Comparison of ENCODE assay signal across 18 cellular contexts in the genomic region with DNA sequence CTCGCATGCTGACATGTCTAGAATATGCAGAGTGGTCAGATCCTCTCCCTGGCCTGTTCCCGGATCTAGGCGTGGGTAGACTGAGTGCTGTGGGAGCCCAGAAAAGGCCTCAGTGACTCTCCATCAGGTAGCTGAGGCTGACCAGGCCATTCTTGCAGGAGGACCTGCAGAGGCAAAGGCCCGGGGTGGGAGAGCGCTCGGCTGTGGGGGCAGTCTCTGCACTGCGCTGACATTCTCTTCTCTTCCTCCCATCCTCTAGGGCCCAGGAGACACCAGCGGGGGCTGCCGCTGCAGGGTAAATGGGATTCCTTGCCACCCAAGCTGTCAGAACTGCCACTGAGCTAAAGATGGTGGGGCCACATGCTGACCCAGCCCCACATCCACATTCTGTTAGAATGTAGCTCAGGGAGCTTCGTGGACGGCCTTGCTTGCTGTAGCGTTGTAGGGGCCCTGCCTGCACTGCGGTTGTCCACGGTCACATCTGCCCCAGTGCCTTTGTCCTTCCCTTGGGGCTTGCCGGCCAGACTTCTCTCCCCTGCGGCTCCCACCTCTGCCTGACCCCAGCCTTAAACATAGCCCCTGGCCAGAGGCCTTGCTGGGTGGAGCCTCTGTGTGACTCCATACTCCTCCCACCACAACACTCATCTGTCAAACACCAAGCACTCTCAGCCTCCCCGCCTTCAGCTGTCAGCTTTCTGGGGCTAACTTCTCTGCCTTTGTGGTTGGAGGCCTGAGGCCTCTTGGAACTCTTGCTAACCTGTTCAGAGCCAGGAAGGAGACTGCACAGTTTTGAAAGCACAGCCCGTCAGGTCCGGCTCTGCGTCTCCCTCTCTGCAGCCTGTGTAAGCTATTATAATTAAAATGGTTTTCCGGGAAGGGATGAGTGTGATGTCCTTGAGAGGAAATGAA. TPM values are rescaled to one million over a fixed set of nuclear protein-coding genes. Genes with fewer than 3 reads are reported as not detected.
DNase-seq lines count a peak whose midpoint lies in the region; ATAC-seq, FAIRE-seq and TF ChIP-seq lines count a peak whose summit lies in the region.
"Had no signal": no experiment of that assay in that cellular context is flagged by ENCODE, and none has a peak within 500 bp of the region (broad histone marks: within the 10 kb centered on the region; RNA-seq: fewer than 3 reads in every experiment).

No MANE protein-coding gene starts in this region.

- H3K4me2 ChIP-seq in K562 (ENCODE audit: insufficient read depth, low read length) = no peak overlapping the region

- H3K4me1 ChIP-seq in A673 (ENCODE audit: insufficient read depth, low read length, poor library complexity, severe bottlenecking) (no peaks in the 10 kb centered on the region), K562 (replicated peaks in 1 of 2; ENCODE audit: control insufficient read depth in 2 of 2, insufficient read depth in 2 of 2, low read length in 2 of 2) (peaks cover 0 to 20% of the 10 kb centered on the region in 2 experiments; a peak in 2 of 5 replicates), heart right ventricle (peaks cover 0 to 6% (median 0%) of the 10 kb centered on the region in 9 donors)
- H3K4me1 ChIP-seq: BE2C, lower lobe of right lung, prostate gland, SJSA1, suprapubic skin had no signal

- TF ChIP-seq CTCF in A673 (conservative IDR thresholded peaks at IDR 0.05; ENCODE audit: low read depth, low read length) = no peak
- TF ChIP-seq CTCF in K562 (IDR thresholded peaks at IDR 0.05 in 2 of 3, conservative IDR thresholded peaks at IDR 0.05 in 1 of 3; ENCODE audit: insufficient read depth in 2 of 3, low read depth in 1 of 3, low read length in 3 of 3) = no peak
- TF ChIP-seq CTCF in heart right ventricle (IDR thresholded peaks at IDR 0.05) = no peak

- CTCF ChIA-PET in A673 (lab: Charles Lee) = no interaction called here
- CTCF ChIA-PET in K562 (lab: Yijun Ruan, JAX; ENCODE audit: low intra/inter-chr PET ratio) = interaction anchor here (2.1 to 4.0 kb wide), 2 partner anchors 48 to 75 kb away, joined by 10 to 27 read pairs; no protein-coding TSS in a partner anchor

- no peak overlapping the region for H3K4me3 ChIP-seq in A673 (ENCODE audit: low read depth, low read length, poor library complexity, severe bottlenecking)
- no peak overlapping the region for H3K4me3 ChIP-seq in H7 (ENCODE audit: insufficient read depth, low read depth, low read length)
- H3K4me3 ChIP-seq in K562 = no peak overlapping the region
- H3K4me3 ChIP-seq in heart right ventricle = no peak overlapping the region
- H3K4me3 ChIP-seq: lower lobe of right lung, prostate gland, SJSA1, suprapubic skin had no signal

- intact Hi-C loops in A673 (cut with micrococcal nuclease; ENCODE audit: unreplicated experiment) (no loop called here), K562 (cut with micrococcal nuclease) (no loop called here), heart right ventricle (cut with DNase I) (no loop called here)

- no peaks in the 10 kb centered on the region for H4K20me1 ChIP-seq in K562 (replicated peaks; ENCODE audit: control insufficient read depth, insufficient read depth, low read length)

- no peak for TF ChIP-seq EP300 in K562 (IDR thresholded peaks at IDR 0.05; ENCODE audit: low read length)

- H3K27me3 ChIP-seq in A673 (replicated peaks; ENCODE audit: insufficient read depth, low read depth, low read length, poor library complexity) (no peaks in the 10 kb centered on the region), H7 (ENCODE audit: control insufficient read depth, insufficient read depth, low read length) (peaks cover 9% of the 10 kb centered on the region), K562 (ENCODE audit: control insufficient read depth in 2 of 2, insufficient read depth in 2 of 2, low read length in 2 of 2) (no peaks in the 10 kb centered on the region), heart right ventricle (no peaks in the 10 kb centered on the region)
- H3K27me3 ChIP-seq: BE2C, SJSA1, suprapubic skin had no signal

- ATAC-seq in K562 (peak; percentile 40), left lobe of liver (no peak), heart right ventricle (no peak)
- ATAC-seq: activated CD4-positive, CD25-positive, alpha-beta regulatory T cell treated with anti-CD3 and anti-CD28 coated beads, Interleukin-2, amount 50 U/mL, for 24 hours; naive thymus-derived CD8-positive, alpha-beta T cell had no signal

- H3K9me1 ChIP-seq in K562 (ENCODE audit: control insufficient read depth, insufficient read depth, low read length) = peaks cover 3% of the 10 kb centered on the region

- no peaks in the 10 kb centered on the region for H3K9me3 ChIP-seq in A673 (ENCODE audit: low read depth, low read length, poor library complexity, severe bottlenecking)
- no peaks in the 10 kb centered on the region for H3K9me3 ChIP-seq in K562 (replicated peaks; ENCODE audit: control insufficient read depth, insufficient read depth, low read depth, low read length)
- H3K9me3 ChIP-seq in heart right ventricle = no peaks in the 10 kb centered on the region
- H3K9me3 ChIP-seq: BE2C, lower lobe of right lung, prostate gland, SJSA1, suprapubic skin had no signal

- no TSS peak for BruUV-seq in A673 (replicated peaks; lab: Mats Ljungman, UMichigan)
- BruUV-seq in K562 (replicated peaks; lab: Mats Ljungman, UMichigan) = no TSS peak

- TF ChIP-seq RAD21 in K562 (CRISPR knock-in tag; conservative IDR thresholded peaks at IDR 0.05 in 1 of 2, IDR thresholded peaks at IDR 0.05 in 1 of 2) = no peak

- no peak for TF ChIP-seq POLR2A in K562 (conservative IDR thresholded peaks at IDR 0.05)

- no peak for DNase-seq in A673 (ENCODE audit: low spot score)
- DNase-seq in H7 = peak; percentile 38
- DNase-seq in K562 (ENCODE audit: extremely low read depth in 1 of 4, low spot score in 3 of 4) = no peak
- peak; percentile 87 for DNase-seq in myocyte (ENCODE audit: low read depth)
- no peak for DNase-seq in SHP77 treated with DMSO at 0.1 percent for 48 hours (lab: John Stamatoyannopoulos, UW)
- no peak for DNase-seq in left lobe of liver (ENCODE audit: low spot score)
- no peak for DNase-seq in iPS-NIHi7 (ENCODE audit: extremely low spot score)
- DNase-seq in heart right ventricle = no peak
- DNase-seq: BE2C; lower lobe of right lung; naive thymus-derived CD8-positive, alpha-beta T cell; NCI-H1436 treated with DMSO at 0.1 percent for 48 hours; NCI-H2171; stimulated activated CD8-positive, alpha-beta memory T cell treated with anti-CD3 and anti-CD28 coated beads, Interleukin-4, amount 100 ng/mL, for 48 hours had no signal

- H2AFZ ChIP-seq in K562 (ENCODE audit: low read depth, low read length) = no peak overlapping the region

- peaks cover 12% of the 10 kb centered on the region for H3K36me3 ChIP-seq in A673 (ENCODE audit: insufficient read depth, low read length, poor library complexity, severe bottlenecking)
- H3K36me3 ChIP-seq in H7 (replicated peaks; ENCODE audit: control insufficient read depth, insufficient read depth, low read length) = peaks cover 4% of the 10 kb centered on the region
- peaks cover 29% of the 10 kb centered on the region; the same call in 2 of the 3 replicates for H3K36me3 ChIP-seq in K562 (ENCODE audit: control insufficient read depth, insufficient read depth, low read length)
- H3K36me3 ChIP-seq in heart right ventricle = peaks cover 0 to 90% (median 56%) of the 10 kb centered on the region in 9 donors
- H3K36me3 ChIP-seq: BE2C had no signal

- in situ Hi-C loops in K562 (cut with MboI) = no loop called here

- FAIRE-seq in K562 (lab: Jason Lieb, UNC) = no peak

- POLR2A ChIA-PET in A673 (lab: Charles Lee; ENCODE audit: low non-redundant PET) = no interaction called here
- POLR2A ChIA-PET in K562 (lab: Yijun Ruan, JAX) = interaction anchor here (0.6 to 0.8 kb wide), 2 partner anchors 15 to 106 kb away, joined by 3 to 5 read pairs; no protein-coding TSS in a partner anchor

- 79% methylated on average over 14 of the region's 21 CpGs for WGBS in K562 (ENCODE audit: insufficient coverage, low coverage, missing lambda C conversion rate)
- 84 to 85% methylated on average over 21 of the region's 21 CpGs for WGBS in heart right ventricle, 2 donors

- H3K27ac ChIP-seq in A673 (ENCODE audit: low read depth, low read length, poor library complexity, severe bottlenecking) = peak overlapping the region; percentile 5
- H3K27ac ChIP-seq in K562 (ENCODE audit: extremely low read depth, low read depth, low read length) = no peak overlapping the region; the same call in 2 of the 3 replicates
- H3K27ac ChIP-seq in heart right ventricle = no peak overlapping the region
- H3K27ac ChIP-seq: lower lobe of right lung, prostate gland, SJSA1, suprapubic skin had no signal

- H3K9ac ChIP-seq in K562 (ENCODE audit: insufficient read depth in 1 of 2, low read depth in 2 of 2, low read length in 2 of 2) = peak overlapping the region in 1 of 2 experiments; percentile 58; a peak in 2 of 4 replicates

- no peaks in the 10 kb centered on the region for H3K79me2 ChIP-seq in K562 (ENCODE audit: control insufficient read depth, insufficient read depth, low read length)

RNA-seq across cellular contexts. Expression of a gene that starts 22.2 kb away (rescaled TPM):
- 71.9 and 72.0 TPM in 2 replicates for total RNA-seq in A673 (2021)
- 53.9 and 61.9 TPM in 2 replicates for total RNA-seq in H7 (2014; rRNA removed; shearing (Covaris generic))
- 91.7 and 117 TPM in 2 replicates for total RNA-seq in K562 (2011; cell fraction: chromatin; rRNA removed; ENCODE audit: low replicate concordance)
- total RNA-seq in K562 (2011; cell fraction: nucleolus; rRNA removed) = 53.4 and 61.7 TPM in 2 replicates
- total RNA-seq in K562 (2011; cell fraction: nucleoplasm; rRNA removed) = 62.0 and 75.0 TPM in 2 replicates
- total RNA-seq in K562 (2014; rRNA removed) = 46.1 and 58.1 TPM in 2 replicates
- 18.4 and 22.1 TPM in 2 replicates for total RNA-seq in K562 (2014; rRNA removed; fragmentation: Illumina TruSeq; extraction: Trizol)
- total RNA-seq in K562 (2015; rRNA removed; fragmentation: Illumina TruSeq; extraction: Trizol) = 18.0 and 19.3 TPM in 2 replicates
- total RNA-seq in K562 (2021) = 51.7 and 54.2 TPM in 2 replicates
- 37.6 and 58.2 TPM in 2 replicates for polyA plus RNA-seq in K562 (2011; rRNA removed)
- polyA plus RNA-seq in K562 (2011; cell fraction: cytosol; rRNA removed) = 41.1 and 50.2 TPM in 2 replicates
- polyA plus RNA-seq in K562 (2011; cell fraction: nucleus; rRNA removed) = 71.7 and 92.4 TPM in 2 replicates
- polyA plus RNA-seq in K562 (2012) = 38.5 and 194 TPM in 2 replicates
- 26.5 and 37.1 TPM in 2 replicates for polyA plus RNA-seq in K562 (2014; fragmentation: Illumina TruSeq; extraction: Trizol)
- 1 to 10 TPM; 5.9 to 8.3 TPM for polyA plus RNA-seq in K562 (2014; fragmentation: Nextera tagmentation; extraction: Ambion mirVana)
- 52.7 and 59.3 TPM in 2 replicates for polyA plus RNA-seq in K562 (2014; rRNA removed)
- polyA minus RNA-seq in K562 (2011; rRNA and poly(A)+ RNA removed) = 16.0 and 22.1 TPM in 2 replicates
- polyA minus RNA-seq in K562 (2011; cell fraction: cytosol; rRNA and poly(A)+ RNA removed) = 16.1 and 28.0 TPM in 2 replicates
- 15.3 and 29.2 TPM in 2 replicates for polyA minus RNA-seq in K562 (2011; cell fraction: nucleus; rRNA and poly(A)+ RNA removed)
- 85.1 and 106 TPM in 2 replicates for total RNA-seq in myocyte
- polyA plus RNA-seq in myocyte (2012) = 97.8 TPM
- total RNA-seq in left lobe of liver = 73.9 TPM
- 10 to 100 TPM; 32.0 to 74.2 (median 41.4) TPM for total RNA-seq in heart right ventricle
- 10 to 100 TPM; 57.9 to 86.8 TPM for polyA plus RNA-seq in heart right ventricle

RNA-seq across cellular contexts. Expression of a gene that starts 32.0 kb away (rescaled TPM):
- total RNA-seq in A673 (2021) (31.8 and 34.3 TPM in 2 replicates), K562 (2014; rRNA removed) (15.1 and 20.0 TPM in 2 replicates), K562 (2014; rRNA removed; fragmentation: Illumina TruSeq; extraction: Trizol) (11.9 and 14.2 TPM in 2 replicates), K562 (2015; rRNA removed; fragmentation: Illumina TruSeq; extraction: Trizol) (11.8 and 12.8 TPM in 2 replicates), K562 (2021) (17.8 and 20.6 TPM in 2 replicates), myocyte (29.1 and 40.1 TPM in 2 replicates), left lobe of liver (12.6 TPM), heart right ventricle (10 to 100 TPM; 20.3 to 28.2 (median 23.5) TPM)
- 10.9 and 14.0 TPM in 2 replicates for total RNA-seq in H7 (2014; rRNA removed; shearing (Covaris generic))
- 62.9 and 93.5 TPM in 2 replicates for total RNA-seq in K562 (2011; cell fraction: chromatin; rRNA removed; ENCODE audit: low replicate concordance)
- 46.9 and 48.3 TPM in 2 replicates for total RNA-seq in K562 (2011; cell fraction: nucleolus; rRNA removed)
- total RNA-seq in K562 (2011; cell fraction: nucleoplasm; rRNA removed) = 55.8 and 62.3 TPM in 2 replicates
- polyA plus RNA-seq in K562 (2011; rRNA removed) (25.3 and 45.8 TPM in 2 replicates), K562 (2014; fragmentation: Illumina TruSeq; extraction: Trizol) (20.4 and 23.7 TPM in 2 replicates), K562 (2014; fragmentation: Nextera tagmentation; extraction: Ambion mirVana) (1 to 10 TPM; 7.0 to 9.5 TPM), K562 (2014; rRNA removed) (20.1 and 21.1 TPM in 2 replicates), heart right ventricle (10 to 100 TPM; 12.9 to 16.7 TPM)
- 29.6 and 54.5 TPM in 2 replicates for polyA plus RNA-seq in K562 (2011; cell fraction: cytosol; rRNA removed)
- polyA plus RNA-seq in K562 (2011; cell fraction: nucleus; rRNA removed) = 63.5 and 76.7 TPM in 2 replicates
- polyA plus RNA-seq in K562 (2012) = 14.9 and 35.8 TPM in 2 replicates
- polyA minus RNA-seq in K562 (2011; rRNA and poly(A)+ RNA removed) = 25.0 and 35.4 TPM in 2 replicates
- 11.8 and 18.3 TPM in 2 replicates for polyA minus RNA-seq in K562 (2011; cell fraction: cytosol; rRNA and poly(A)+ RNA removed)
- 13.1 and 31.0 TPM in 2 replicates for polyA minus RNA-seq in K562 (2011; cell fraction: nucleus; rRNA and poly(A)+ RNA removed)
- polyA plus RNA-seq in myocyte (2012) = 45.1 TPM

RNA-seq across cellular contexts. Expression of a gene that starts 49.8 kb away (rescaled TPM):
- total RNA-seq in A673 (2021) = 43.4 and 59.6 TPM in 2 replicates
- total RNA-seq in H7 (2014; rRNA removed; shearing (Covaris generic)) = 11.7 and 17.6 TPM in 2 replicates
- total RNA-seq in K562 (2011; cell fraction: chromatin; rRNA removed; ENCODE audit: low replicate concordance) = 20.3 and 47.6 TPM in 2 replicates
- 45.7 and 51.3 TPM in 2 replicates for total RNA-seq in K562 (2011; cell fraction: nucleolus; rRNA removed)
- 38.2 and 39.5 TPM in 2 replicates for total RNA-seq in K562 (2011; cell fraction: nucleoplasm; rRNA removed)
- 113 and 114 TPM in 2 replicates for total RNA-seq in K562 (2014; rRNA removed)
- total RNA-seq in K562 (2014; rRNA removed; fragmentation: Illumina TruSeq; extraction: Trizol) = 43.5 and 47.4 TPM in 2 replicates
- 22.1 and 23.0 TPM in 2 replicates for total RNA-seq in K562 (2015; rRNA removed; fragmentation: Illumina TruSeq; extraction: Trizol)
- 102 and 110 TPM in 2 replicates for total RNA-seq in K562 (2021)
- 44.4 and 114 TPM in 2 replicates for polyA plus RNA-seq in K562 (2011; rRNA removed)
- 105 and 109 TPM in 2 replicates for polyA plus RNA-seq in K562 (2011; cell fraction: cytosol; rRNA removed)
- 42.6 and 66.5 TPM in 2 replicates for polyA plus RNA-seq in K562 (2011; cell fraction: nucleus; rRNA removed)
- 40.1 and 401 TPM in 2 replicates for polyA plus RNA-seq in K562 (2012)
- 55.3 and 78.6 TPM in 2 replicates for polyA plus RNA-seq in K562 (2014; fragmentation: Illumina TruSeq; extraction: Trizol)
- polyA plus RNA-seq in K562 (2014; fragmentation: Nextera tagmentation; extraction: Ambion mirVana) = 10 to 100 TPM; 12.1 to 14.9 TPM
- polyA plus RNA-seq in K562 (2014; rRNA removed) = 78.8 and 80.6 TPM in 2 replicates
- 33.3 and 53.8 TPM in 2 replicates for polyA minus RNA-seq in K562 (2011; rRNA and poly(A)+ RNA removed)
- 37.2 and 88.9 TPM in 2 replicates for polyA minus RNA-seq in K562 (2011; cell fraction: cytosol; rRNA and poly(A)+ RNA removed)
- 9.7 and 26.4 TPM in 2 replicates for polyA minus RNA-seq in K562 (2011; cell fraction: nucleus; rRNA and poly(A)+ RNA removed)
- total RNA-seq in myocyte = 6.1 and 9.6 TPM in 2 replicates
- 69.0 TPM for polyA plus RNA-seq in myocyte (2012)
- total RNA-seq in left lobe of liver = 18.3 TPM
- total RNA-seq in heart right ventricle = 1 to 10 TPM in 7 of 10 donors, under 1 TPM in 3; 0.33 to 4.3 (median 1.1) TPM
- 10 to 100 TPM in 1 of 2 donors, 1 to 10 TPM in 1; 1.4 to 10.6 TPM for polyA plus RNA-seq in heart right ventricle

Comparison
In these comparisons a context has a peak if more than half of its experiments do, and no peak if none do; other contexts are left out.
1. DNase-seq: peak in H7 (single experiment) and myocyte (single experiment); none in A673 (single experiment), K562 (0 of 4), SHP77 treated with DMSO at 0.1 percent for 48 hours (single experiment), left lobe of liver (single experiment), iPS-NIHi7 (single experiment) and heart right ventricle (0 of 2).